ENCODE assay signal across 8 cellular contexts in the genomic region with DNA sequence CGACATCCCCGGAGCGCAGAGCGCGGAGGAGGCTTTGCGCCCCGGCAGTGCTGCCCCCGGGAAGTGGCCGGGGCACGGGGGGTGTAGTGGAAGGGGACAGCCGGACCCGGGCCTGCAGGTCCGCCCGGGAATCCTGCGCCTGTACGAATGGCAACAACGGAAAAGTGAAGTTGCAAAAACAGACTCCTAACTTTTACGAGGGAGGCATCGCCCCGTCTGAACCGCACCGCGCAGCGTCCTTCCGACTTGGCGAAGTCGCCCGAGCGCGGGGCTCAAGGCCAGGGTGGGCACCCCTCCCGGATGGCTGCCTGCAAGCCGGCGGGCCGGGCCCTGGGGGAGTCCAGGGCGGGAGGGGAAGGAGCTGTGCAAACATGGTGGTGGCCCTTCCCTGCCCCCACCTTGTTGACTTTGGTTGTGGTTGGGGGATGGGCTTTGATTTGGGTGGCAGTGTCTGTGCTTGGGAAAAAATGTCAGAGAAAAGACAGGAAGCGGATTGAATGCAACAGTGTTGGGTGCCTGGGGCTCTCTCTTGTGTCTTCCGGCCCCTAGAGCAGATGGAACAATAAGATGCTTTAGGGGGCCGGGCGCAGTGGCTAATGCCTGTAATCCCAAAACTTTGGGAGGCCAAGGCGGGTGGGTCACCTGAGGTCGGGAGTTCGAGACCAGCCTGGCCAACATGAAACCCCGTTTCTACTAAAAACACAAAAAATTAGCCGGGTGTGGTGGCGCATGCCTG. TPM values are rescaled to one million over a fixed set of nuclear protein-coding genes. Genes with fewer than 3 reads are reported as not detected.
A peak's percentile ranks its signal among the peaks of the same experiment; 100 is the strongest.
DNase-seq lines count a peak whose midpoint lies in the region; ATAC-seq and TF ChIP-seq lines count a peak whose summit lies in the region.

No MANE protein-coding gene starts in this region.

- DNase-seq in NCI-H1092 treated with DMSO at 0.1 percent for 48 hours (lab: John Stamatoyannopoulos, UW) (peak; percentile 23), NCI-H1092 (lab: John Stamatoyannopoulos, UW) (no peak), NCI-H2227 treated with DMSO at 0.1 percent for 48 hours (lab: John Stamatoyannopoulos, UW) (peak; percentile 35), lung (ENCODE audit: low spot score) (peak; percentile 51)
- DNase-seq in activated CD4-positive, alpha-beta T cell treated with anti-CD3 and anti-CD28 coated beads, Interleukin-2, amount 10 ng/mL, durations not matched to agents 24 days and 14 days = peak; percentile 93
- peak; percentile 58 for DNase-seq in effector CD4-positive, alpha-beta T cell
- peak; percentile 38 for DNase-seq in stimulated activated CD8-positive, alpha-beta memory T cell treated with anti-CD3 and anti-CD28 coated beads, Interleukin-12 subunit alpha, Interleukin-12 subunit beta, amount 100 ng/mL, for 4 hours (ENCODE audit: low read depth)

- H3K4me1 Mint-ChIP-seq in activated CD4-positive, alpha-beta T cell treated with anti-CD3 and anti-CD28 coated beads, Interleukin-2, amount 10 ng/mL, durations not matched to agents 24 days and 14 days = peaks cover 55% of the 10 kb centered on the region

- H3K4me1 ChIP-seq in lung (ENCODE audit: control insufficient read depth in 2 of 2, insufficient read depth in 2 of 2, low read length in 2 of 2) = peaks cover 3 to 22% of the 10 kb centered on the region in 2 donors

- peak overlapping the region; percentile 95 to 97 for H3K27ac ChIP-seq in lung (ENCODE audit: low read depth in 1 of 2, low read length in 1 of 2)

- peak overlapping the region; percentile 99 for H3K4me3 Mint-ChIP-seq in activated CD4-positive, alpha-beta T cell treated with anti-CD3 and anti-CD28 coated beads, Interleukin-2, amount 10 ng/mL, durations not matched to agents 24 days and 14 days

- no peaks in the 10 kb centered on the region for H3K9me3 Mint-ChIP-seq in activated CD4-positive, alpha-beta T cell treated with anti-CD3 and anti-CD28 coated beads, Interleukin-2, amount 10 ng/mL, durations not matched to agents 24 days and 14 days

- H3K27me3 ChIP-seq in lung (ENCODE audit: control insufficient read depth, insufficient read depth) = no peaks in the 10 kb centered on the region

- peak; percentile 6 for ATAC-seq in lung (ENCODE audit: insufficient read depth, low FRiP score)
- no peak for ATAC-seq in HG03108 (IDR thresholded peaks at IDR 0.05; ENCODE audit: unreplicated experiment)

- peak overlapping the region; percentile 87 for H3K4me3 ChIP-seq in lung

- no peaks in the 10 kb centered on the region for H3K9me3 ChIP-seq in lung (ENCODE audit: control insufficient read depth in 2 of 2, insufficient read depth in 1 of 2, low read length in 1 of 2)

- WGBS in lung, 2 donors = 2 to 4% methylated on average over 44 to 45 of the region's 45 CpGs

- H3K27me3 Mint-ChIP-seq in activated CD4-positive, alpha-beta T cell treated with anti-CD3 and anti-CD28 coated beads, Interleukin-2, amount 10 ng/mL, durations not matched to agents 24 days and 14 days = no peaks in the 10 kb centered on the region

- H3K36me3 Mint-ChIP-seq in activated CD4-positive, alpha-beta T cell treated with anti-CD3 and anti-CD28 coated beads, Interleukin-2, amount 10 ng/mL, durations not matched to agents 24 days and 14 days (ENCODE audit: low read depth) = peaks cover 22% of the 10 kb centered on the region

- TF ChIP-seq CTCF in lung (IDR thresholded peaks at IDR 0.05; ENCODE audit: control extremely low read depth, extremely low read depth) = no peak

- H3K36me3 ChIP-seq in lung (ENCODE audit: control insufficient read depth in 2 of 2, insufficient read depth in 2 of 2, low read length in 2 of 2) = peaks cover 0 to 2% of the 10 kb centered on the region in 2 donors

- peak overlapping the region; percentile 89 for H3K27ac Mint-ChIP-seq in activated CD4-positive, alpha-beta T cell treated with anti-CD3 and anti-CD28 coated beads, Interleukin-2, amount 10 ng/mL, durations not matched to agents 24 days and 14 days

- intact Hi-C loops in activated CD4-positive, alpha-beta T cell treated with anti-CD3 and anti-CD28 coated beads, Interleukin-2, amount 10 ng/mL, durations not matched to agents 24 days and 14 days (cut with micrococcal nuclease) = no loop called here

RNA-seq across cellular contexts. Expression of a gene that starts 0.7 kb away (rescaled TPM):
- total RNA-seq in activated CD4-positive, alpha-beta T cell treated with anti-CD3 and anti-CD28 coated beads, Interleukin-2, amount 10 ng/mL, durations not matched to agents 24 days and 14 days = 238 and 264 TPM in 2 replicates
- total RNA-seq in lung = 100 to 1,000 TPM; 135 to 198 TPM
- 10 to 100 TPM; 67.0 to 76.7 TPM for polyA plus RNA-seq in lung

RNA-seq across cellular contexts. Expression of a gene that starts 41.1 kb away (rescaled TPM):
- total RNA-seq in activated CD4-positive, alpha-beta T cell treated with anti-CD3 and anti-CD28 coated beads, Interleukin-2, amount 10 ng/mL, durations not matched to agents 24 days and 14 days = 4.3 and 6.2 TPM in 2 replicates
- total RNA-seq in lung = 10 to 100 TPM; 27.8 to 34.2 TPM
- 10 to 100 TPM; 25.0 to 37.0 TPM for polyA plus RNA-seq in lung

RNA-seq across cellular contexts. Expression of a gene that starts 41.2 kb away (rescaled TPM):
- 20.5 and 22.5 TPM in 2 replicates for total RNA-seq in activated CD4-positive, alpha-beta T cell treated with anti-CD3 and anti-CD28 coated beads, Interleukin-2, amount 10 ng/mL, durations not matched to agents 24 days and 14 days
- 10 to 100 TPM; 27.5 to 75.1 TPM for total RNA-seq in lung
- 10 to 100 TPM; 42.5 to 65.7 TPM for polyA plus RNA-seq in lung
